In the genomic region with DNA sequence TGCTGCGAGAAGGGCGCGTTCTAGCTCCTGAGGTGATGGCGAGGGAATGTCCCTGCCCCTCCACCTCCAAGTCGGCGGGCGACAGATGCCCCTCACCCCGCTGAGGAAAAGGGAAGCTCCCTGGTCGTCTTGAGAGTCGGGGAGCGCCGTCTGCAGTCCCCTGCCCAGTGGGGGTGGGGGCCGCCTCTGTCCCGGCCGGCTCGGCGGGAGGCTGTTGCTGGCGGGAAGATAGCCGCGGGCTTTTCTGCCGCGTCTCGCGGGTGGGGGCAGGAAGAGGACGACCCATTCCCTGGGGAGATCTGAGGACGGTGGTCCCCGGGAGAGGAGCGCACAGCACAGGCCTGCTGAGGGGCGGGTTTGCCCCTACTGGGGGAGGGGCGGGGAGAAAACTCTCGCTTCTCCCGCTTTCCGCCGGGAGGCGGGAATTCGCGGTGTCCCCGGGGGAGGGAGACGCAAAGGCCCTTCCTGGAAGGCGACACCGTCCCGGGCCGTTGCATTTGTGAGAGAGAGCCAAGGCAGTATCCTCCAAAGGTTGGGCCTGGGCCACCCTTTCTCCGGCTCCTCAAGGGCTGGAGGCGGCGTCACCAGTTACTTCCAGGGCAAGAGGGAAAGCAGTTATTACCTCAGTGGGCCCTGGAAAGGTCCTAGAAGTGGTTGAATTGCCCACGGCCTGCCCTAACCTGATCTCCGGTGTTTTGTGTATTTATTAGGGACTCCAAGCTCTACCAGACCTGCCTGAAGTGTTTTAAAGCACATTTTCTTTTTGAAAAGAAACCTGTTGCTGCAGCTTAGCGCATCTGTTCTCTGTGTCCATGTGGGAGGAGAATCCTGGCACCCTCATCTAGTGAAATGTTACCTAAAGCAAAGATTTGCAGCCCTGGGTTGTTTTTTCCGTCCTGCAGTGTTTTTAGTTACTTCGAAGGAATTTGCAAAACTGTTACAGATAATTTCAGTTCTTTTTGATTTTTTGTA, we compare ENCODE assay signal across 8 cellular contexts. TPM values are rescaled to one million over a fixed set of nuclear protein-coding genes. Genes with fewer than 3 reads are reported as not detected.
A peak's percentile ranks its signal among the peaks of the same experiment; 100 is the strongest.
DNase-seq lines count a peak whose midpoint lies in the region; ATAC-seq and TF ChIP-seq lines count a peak whose summit lies in the region.

No MANE protein-coding gene starts in this region.

- DNase-seq in NCI-H774 (lab: John Stamatoyannopoulos, UW): peak; percentile 81
- DNase-seq in activated T-cell treated with anti-CD3 and anti-CD28 coated beads for 1 hour (ENCODE audit: low read depth): peak; percentile 11
- no peak for DNase-seq in epithelial cell of proximal tubule (ENCODE audit: low read depth)

- H3K27ac ChIP-seq in BLaER1 (peak overlapping the region; percentile 100), mesodermal cell (ENCODE audit: low read depth, low read length, severe bottlenecking) (peak overlapping the region; percentile 94), subcutaneous abdominal adipose tissue (ENCODE audit: low read depth, low read length) (peak overlapping the region; percentile 92)

- peaks cover 71% of the 10 kb centered on the region for H3K4me1 ChIP-seq in BLaER1
- H3K4me1 ChIP-seq in mesodermal cell (ENCODE audit: control insufficient read depth, insufficient read depth, low read length, poor library complexity, severe bottlenecking): peaks cover 5% of the 10 kb centered on the region
- H3K4me1 ChIP-seq in subcutaneous abdominal adipose tissue (ENCODE audit: control insufficient read depth in 5 of 5, insufficient read depth in 5 of 5, low read length in 5 of 5): peaks cover 7 to 35% (median 33%) of the 10 kb centered on the region in 5 donors

- 3 to 5% methylated on average over 28 to 32 of the region's 51 CpGs for WGBS in mesodermal cell (ENCODE audit: insufficient coverage in 2 of 2), 2 experiments

- peak overlapping the region; percentile 100 for H3K9ac ChIP-seq in BLaER1
- peak overlapping the region; percentile 71 to 99 (median 93) for H3K9ac ChIP-seq in subcutaneous abdominal adipose tissue (ENCODE audit: low read length in 5 of 5)

- H3K4me3 ChIP-seq in BLaER1 (peak overlapping the region; percentile 99), epithelial cell of proximal tubule (ENCODE audit: low read depth, low read length) (peak overlapping the region; percentile 99), mesodermal cell (ENCODE audit: extremely low read depth, insufficient read depth, low read length, poor library complexity, severe bottlenecking) (peak overlapping the region; percentile 97), subcutaneous abdominal adipose tissue (ENCODE audit: low read depth in 1 of 5, low read length in 5 of 5) (peak overlapping the region; percentile 70 to 97 (median 92))

- ATAC-seq in GM19395 (IDR thresholded peaks at IDR 0.05; ENCODE audit: unreplicated experiment) (peak; percentile 9), HG03571 (IDR thresholded peaks at IDR 0.05; ENCODE audit: unreplicated experiment) (peak; percentile 4)

- no peak for TF ChIP-seq CTCF in epithelial cell of proximal tubule (conservative IDR thresholded peaks at IDR 0.05; ENCODE audit: low read depth, low read length)

- H3K9me3 ChIP-seq in BLaER1 (peaks cover 6% of the 10 kb centered on the region; the same call in 1 of the 2 replicates), mesodermal cell (ENCODE audit: control insufficient read depth, low read length) (no peaks in the 10 kb centered on the region), subcutaneous abdominal adipose tissue (ENCODE audit: control insufficient read depth in 5 of 5, low read length in 5 of 5) (no peaks in the 10 kb centered on the region)

- H3K27me3 ChIP-seq in BLaER1 (no peaks in the 10 kb centered on the region), subcutaneous abdominal adipose tissue (ENCODE audit: control insufficient read depth in 5 of 5, insufficient read depth in 4 of 5, low read length in 5 of 5) (no peaks in the 10 kb centered on the region)

- H3K4me2 ChIP-seq in BLaER1: peak overlapping the region; percentile 93

- H4K20me1 ChIP-seq in BLaER1: peaks cover 34% of the 10 kb centered on the region

- H3K36me3 ChIP-seq in BLaER1 (peaks cover 42% of the 10 kb centered on the region), mesodermal cell (ENCODE audit: control insufficient read depth, insufficient read depth, low read length) (peaks cover 35% of the 10 kb centered on the region), subcutaneous abdominal adipose tissue (ENCODE audit: control insufficient read depth in 5 of 5, insufficient read depth in 5 of 5, low read length in 5 of 5) (no peaks in the 10 kb centered on the region)

RNA-seq across cellular contexts. Expression of a gene that starts 0.6 kb away (rescaled TPM):
- 14.3 and 26.6 TPM in 2 replicates for total RNA-seq in epithelial cell of proximal tubule
- polyA plus RNA-seq in mesodermal cell (2013, experiment 1 of 2): 28.8 TPM
- 29.6 TPM for polyA plus RNA-seq in mesodermal cell (2013, experiment 2 of 2)

RNA-seq across cellular contexts. Expression of a gene that starts 0.9 kb away (rescaled TPM):
- 90.9 and 169 TPM in 2 replicates for total RNA-seq in epithelial cell of proximal tubule
- 126 TPM for polyA plus RNA-seq in mesodermal cell (2013, experiment 1 of 2)
- 139 TPM for polyA plus RNA-seq in mesodermal cell (2013, experiment 2 of 2)

RNA-seq across cellular contexts. Expression of a gene that starts 52.6 kb away (rescaled TPM):
- not detected in 2 replicates for total RNA-seq in epithelial cell of proximal tubule
- 6.2 TPM for polyA plus RNA-seq in mesodermal cell (2013, experiment 1 of 2)
- polyA plus RNA-seq in mesodermal cell (2013, experiment 2 of 2): 8.2 TPM
